8 cellular contexts compared by ENCODE assay signal in genomic region chr6:108588586-108588985, GRCh38. TPM values are rescaled to one million over a fixed set of nuclear protein-coding genes. Genes with fewer than 3 reads are reported as not detected.
DNase-seq lines count a peak whose midpoint lies in the region; ATAC-seq and TF ChIP-seq lines count a peak whose summit lies in the region.

No MANE protein-coding gene starts in this region.

- H3K4me3 ChIP-seq in left lung (no peak overlapping the region), suprapubic skin (peak overlapping the region; percentile 6)

- DNase-seq in M059J (ENCODE audit: low read depth) (peak; percentile 85), brain pericyte (ENCODE audit: low read depth, low spot score) (peak; percentile 59), left lung (no peak), suprapubic skin (ENCODE audit: low spot score in 2 of 2) (no peak), NCI-H187 treated with DMSO at 0.1 percent for 48 hours (lab: John Stamatoyannopoulos, UW) (no peak), Kasumi-1 (lab: John Stamatoyannopoulos, UW) (no peak), NCI-H748 (lab: John Stamatoyannopoulos, UW; ENCODE audit: unreplicated experiment) (no peak)
- no peak for DNase-seq in activated CD4-positive, CD25-positive, alpha-beta regulatory T cell treated with anti-CD3 and anti-CD28 coated beads, Interleukin-2, amount 50 U/mL, for 72 hours

- peak overlapping the region; percentile 74 to 86 for H3K27ac ChIP-seq in left lung
- H3K27ac ChIP-seq in suprapubic skin: peak overlapping the region; percentile 96

- no peak for TF ChIP-seq EP300 in suprapubic skin (IDR thresholded peaks at IDR 0.05)

- H3K27me3 ChIP-seq in left lung (no peaks in the 10 kb centered on the region), suprapubic skin (no peaks in the 10 kb centered on the region)

- TF ChIP-seq CTCF in left lung (IDR thresholded peaks at IDR 0.05) (no peak), suprapubic skin (IDR thresholded peaks at IDR 0.05) (no peak)

- peak; percentile 56 for ATAC-seq in left lung

- H3K36me3 ChIP-seq in left lung: no peaks in the 10 kb centered on the region
- no peaks in the 10 kb centered on the region for H3K36me3 ChIP-seq in suprapubic skin

- peaks cover 76 to 98% of the 10 kb centered on the region in 2 donors for H3K4me1 ChIP-seq in left lung
- H3K4me1 ChIP-seq in suprapubic skin: peaks cover 97% of the 10 kb centered on the region

- TF ChIP-seq POLR2A in suprapubic skin (IDR thresholded peaks at IDR 0.05): no peak

- intact Hi-C loops in left lung (cut with DNase I): no loop called here

- H3K9me3 ChIP-seq in left lung (no peaks in the 10 kb centered on the region), suprapubic skin (no peaks in the 10 kb centered on the region)

- WGBS in suprapubic skin: 4% methylated on average over 1 of the region's 1 CpG

RNA-seq across cellular contexts. Expression of gene FOXO3, which starts 27.9 kb away (rescaled TPM):
- total RNA-seq in M059J (2014; rRNA removed; shearing (Covaris generic)): 22.9 and 34.1 TPM in 2 replicates
- total RNA-seq in left lung (10 to 100 TPM; 50.0 to 53.9 TPM), suprapubic skin (100 to 1,000 TPM; 103 to 141 (median 121) TPM)

Comparison
In these comparisons a context has a peak if more than half of its experiments do, and no peak if none do; other contexts are left out.
1. DNase-seq: peak in M059J (single experiment) and brain pericyte (single experiment); none in left lung (0 of 2), suprapubic skin (0 of 2), activated CD4-positive, CD25-positive, alpha-beta regulatory T cell treated with anti-CD3 and anti-CD28 coated beads, Interleukin-2, amount 50 U/mL, for 72 hours (single experiment), NCI-H187 treated with DMSO at 0.1 percent for 48 hours (single experiment), Kasumi-1 (0 of 2) and NCI-H748 (single experiment).